In the genomic region with DNA sequence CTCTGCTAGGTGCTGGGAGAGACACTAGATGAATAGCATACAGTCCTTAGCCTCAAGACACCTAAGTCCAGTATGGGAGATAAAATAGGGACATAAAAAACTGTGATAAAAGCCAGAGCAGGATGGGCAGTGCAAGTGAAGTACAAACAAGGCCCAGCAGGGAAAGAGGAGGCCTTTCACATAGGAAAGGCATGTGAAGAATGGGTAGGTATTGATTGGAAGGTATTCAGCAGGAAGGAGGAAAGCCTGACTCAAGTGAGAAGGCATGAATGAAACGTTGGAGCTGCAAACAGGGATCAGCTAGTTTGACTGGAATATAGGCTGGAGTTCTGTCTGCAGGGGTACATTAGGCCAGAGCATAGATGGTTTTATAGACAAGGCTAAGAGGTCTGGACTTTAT, we compare ENCODE assay signal across 17 cellular contexts. TPM values are rescaled to one million over a fixed set of nuclear protein-coding genes. Genes with fewer than 3 reads are reported as not detected.
DNase-seq lines count a peak whose midpoint lies in the region; ATAC-seq and TF ChIP-seq lines count a peak whose summit lies in the region.
"Had no signal": no experiment of that assay in that cellular context is flagged by ENCODE, and none has a peak within 500 bp of the region (broad histone marks: within the 10 kb centered on the region; RNA-seq: fewer than 3 reads in every experiment).

No MANE protein-coding gene starts in this region.

- H3K27me3 Mint-ChIP-seq in CD8-positive, alpha-beta memory T cell, result peaks cover 0 to 9% of the 10 kb centered on the region in 2 donors
- H3K27me3 Mint-ChIP-seq in activated CD8-positive, alpha-beta T cell treated with anti-CD3 and anti-CD28 coated beads for 36 hours, result peaks cover 3% of the 10 kb centered on the region
- no peaks in the 10 kb centered on the region for H3K27me3 Mint-ChIP-seq in naive B cell

- H3K36me3 ChIP-seq in BLaER1, result no peaks in the 10 kb centered on the region
- no peaks in the 10 kb centered on the region for H3K36me3 ChIP-seq in CD8-positive, alpha-beta memory T cell (ENCODE audit: insufficient read depth, low read length)
- H3K36me3 ChIP-seq: colonic mucosa, SJSA1 had no signal

- peaks cover 0 to 3% (median 0%) of the 10 kb centered on the region in 3 donors for H3K36me3 Mint-ChIP-seq in CD8-positive, alpha-beta memory T cell
- H3K36me3 Mint-ChIP-seq in activated CD8-positive, alpha-beta T cell treated with anti-CD3 and anti-CD28 coated beads for 36 hours (ENCODE audit: low read depth), result no peaks in the 10 kb centered on the region
- no peaks in the 10 kb centered on the region for H3K36me3 Mint-ChIP-seq in naive B cell
- H3K36me3 Mint-ChIP-seq: mesothelial cell of epicardium had no signal

- no peak for TF ChIP-seq CTCF in activated CD8-positive, alpha-beta T cell treated with anti-CD3 and anti-CD28 coated beads for 36 hours (IDR thresholded peaks at IDR 0.05)

- peak overlapping the region; percentile 98 to 100 (median 99) for H3K27ac Mint-ChIP-seq in CD8-positive, alpha-beta memory T cell
- H3K27ac Mint-ChIP-seq in activated CD8-positive, alpha-beta T cell treated with anti-CD3 and anti-CD28 coated beads for 36 hours, result peak overlapping the region; percentile 86
- H3K27ac Mint-ChIP-seq in naive B cell, result peak overlapping the region; percentile 100
- H3K27ac Mint-ChIP-seq: mesothelial cell of epicardium had no signal

- no peak for ATAC-seq in activated CD8-positive, alpha-beta T cell treated with anti-CD3 and anti-CD28 coated beads for 36 hours
- ATAC-seq in naive B cell (ENCODE audit: low read depth in 2 of 2) (no peak), GM21515 (IDR thresholded peaks at IDR 0.05; ENCODE audit: unreplicated experiment) (no peak), HG02610 (IDR thresholded peaks at IDR 0.05; ENCODE audit: unreplicated experiment) (no peak)

- peaks cover 96 to 100% (median 99%) of the 10 kb centered on the region in 3 donors for H3K4me1 Mint-ChIP-seq in CD8-positive, alpha-beta memory T cell
- H3K4me1 Mint-ChIP-seq in activated CD8-positive, alpha-beta T cell treated with anti-CD3 and anti-CD28 coated beads for 36 hours (ENCODE audit: low read depth), result peaks cover 94% of the 10 kb centered on the region
- peaks cover 80 to 98% (median 91%) of the 10 kb centered on the region in 3 donors for H3K4me1 Mint-ChIP-seq in naive B cell
- H3K4me1 Mint-ChIP-seq: mesothelial cell of epicardium had no signal

- H3K27me3 ChIP-seq in BLaER1, result peaks cover 10% of the 10 kb centered on the region; the same call in 1 of the 2 replicates
- H3K27me3 ChIP-seq in CD8-positive, alpha-beta memory T cell (ENCODE audit: insufficient read depth, low read length, poor library complexity, severe bottlenecking), result no peaks in the 10 kb centered on the region
- H3K27me3 ChIP-seq: colonic mucosa had no signal

- H3K4me1 ChIP-seq in BLaER1, result peaks cover 100% of the 10 kb centered on the region
- H3K4me1 ChIP-seq in CD8-positive, alpha-beta memory T cell (ENCODE audit: insufficient read depth, low read length), result peaks cover 98% of the 10 kb centered on the region
- H3K4me1 ChIP-seq: colonic mucosa, SJSA1 had no signal

- H3K4me3 ChIP-seq in BLaER1, result no peak overlapping the region
- H3K4me3 ChIP-seq in CD8-positive, alpha-beta memory T cell (ENCODE audit: low read length), result peak overlapping the region; percentile 27
- H3K4me3 ChIP-seq: colonic mucosa, SJSA1 had no signal

- peak overlapping the region; percentile 91 for H3K4me2 ChIP-seq in BLaER1
- H3K4me2 ChIP-seq: KMS-11 had no signal

- H3K9me3 Mint-ChIP-seq in CD8-positive, alpha-beta memory T cell, result no peaks in the 10 kb centered on the region
- no peaks in the 10 kb centered on the region for H3K9me3 Mint-ChIP-seq in activated CD8-positive, alpha-beta T cell treated with anti-CD3 and anti-CD28 coated beads for 36 hours
- H3K9me3 Mint-ChIP-seq in naive B cell, result no peaks in the 10 kb centered on the region
- H3K9me3 Mint-ChIP-seq: mesothelial cell of epicardium had no signal

- H3K4me3 Mint-ChIP-seq in CD8-positive, alpha-beta memory T cell, result peak overlapping the region; percentile 52 to 91 (median 82)
- H3K4me3 Mint-ChIP-seq in activated CD8-positive, alpha-beta T cell treated with anti-CD3 and anti-CD28 coated beads for 36 hours, result no peak overlapping the region
- H3K4me3 Mint-ChIP-seq in naive B cell, result peak overlapping the region; percentile 59 to 86 (median 80)
- H3K4me3 Mint-ChIP-seq: mesothelial cell of epicardium had no signal

- H3K27ac ChIP-seq in BLaER1, result no peak overlapping the region
- peak overlapping the region; percentile 89 for H3K27ac ChIP-seq in CD8-positive, alpha-beta memory T cell (ENCODE audit: low read depth, low read length)
- H3K27ac ChIP-seq: colonic mucosa, KMS-11, SJSA1 had no signal

- intact Hi-C loops in activated CD8-positive, alpha-beta T cell treated with anti-CD3 and anti-CD28 coated beads for 36 hours (cut with micrococcal nuclease), result no loop called here

- CTCF ChIA-PET in CD8-positive, alpha-beta memory T cell (lab: Charles Lee), result interaction anchor here (1.0 to 4.2 kb wide), 4 partner anchors 10 to 256 kb away, joined by 3 to 21 read pairs (median 5); no protein-coding TSS in a partner anchor
- CTCF ChIA-PET in activated CD8-positive, alpha-beta T cell treated with anti-CD3 and anti-CD28 coated beads for 36 hours (lab: Charles Lee), result interaction anchor here (0.7 kb wide), 2 partner anchors 247 to 253 kb away, joined by 3 read pairs; no protein-coding TSS in a partner anchor

- POLR2A ChIA-PET in CD8-positive, alpha-beta memory T cell (lab: Charles Lee), result interaction anchor here (0.7 to 7.6 kb wide), 3 partner anchors 11 to 156 kb away, joined by 3 to 131 read pairs (median 9); a partner anchor contains a TSS
- POLR2A ChIA-PET in activated CD8-positive, alpha-beta T cell treated with anti-CD3 and anti-CD28 coated beads for 36 hours (lab: Charles Lee), result interaction anchor here (1.3 to 2.6 kb wide), 6 partner anchors 9 to 253 kb away, joined by 3 to 10 read pairs (median 4); no protein-coding TSS in a partner anchor

- DNase-seq in CD8-positive, alpha-beta memory T cell, result peak in 1 of 5 donors; percentile 19
- no peak for DNase-seq in activated CD8-positive, alpha-beta T cell treated with anti-CD3 and anti-CD28 coated beads for 36 hours
- DNase-seq in naive B cell (no peak), MV-4-11 (lab: John Stamatoyannopoulos, UW) (no peak)
- no peak for DNase-seq in stimulated activated CD4-positive, alpha-beta T cell treated with anti-CD3 and anti-CD28 coated beads, Interleukin-1b, Interleukin-23, amount 100 ng/mL, for 48 hours
- DNase-seq: aorta, colonic mucosa, kidney, NCI-H1436, NCI-H345, occipital lobe had no signal

- H3K9ac ChIP-seq in BLaER1, result no peak overlapping the region
- H3K9ac ChIP-seq: KMS-11 had no signal

- H3K9me3 ChIP-seq in BLaER1, result no peaks in the 10 kb centered on the region; the same call in 1 of the 2 replicates
- H3K9me3 ChIP-seq in CD8-positive, alpha-beta memory T cell (ENCODE audit: low read length), result no peaks in the 10 kb centered on the region
- H3K9me3 ChIP-seq: colonic mucosa, SJSA1 had no signal

- H4K20me1 ChIP-seq in BLaER1, result no peaks in the 10 kb centered on the region

RNA-seq across cellular contexts. Expression of a gene that starts 11.0 kb away (rescaled TPM):
- 100 to 1,000 TPM; 102 to 106 TPM for total RNA-seq in CD8-positive, alpha-beta memory T cell
- polyA plus RNA-seq in CD8-positive, alpha-beta memory T cell, result 569 TPM
- total RNA-seq in activated CD8-positive, alpha-beta T cell treated with anti-CD3 and anti-CD28 coated beads for 36 hours, result 100 to 1,000 TPM in 1 of 2 experiments, 10 to 100 TPM in 1; 97.0 to 103 TPM
- polyA plus RNA-seq in naive B cell (ENCODE audit: low read depth in 6 of 6), result 1,000 to 10,000 TPM; 1,969 to 4,468 (median 2,782) TPM
